ENCODE assay signal across 1 cellular context in the genomic region with DNA sequence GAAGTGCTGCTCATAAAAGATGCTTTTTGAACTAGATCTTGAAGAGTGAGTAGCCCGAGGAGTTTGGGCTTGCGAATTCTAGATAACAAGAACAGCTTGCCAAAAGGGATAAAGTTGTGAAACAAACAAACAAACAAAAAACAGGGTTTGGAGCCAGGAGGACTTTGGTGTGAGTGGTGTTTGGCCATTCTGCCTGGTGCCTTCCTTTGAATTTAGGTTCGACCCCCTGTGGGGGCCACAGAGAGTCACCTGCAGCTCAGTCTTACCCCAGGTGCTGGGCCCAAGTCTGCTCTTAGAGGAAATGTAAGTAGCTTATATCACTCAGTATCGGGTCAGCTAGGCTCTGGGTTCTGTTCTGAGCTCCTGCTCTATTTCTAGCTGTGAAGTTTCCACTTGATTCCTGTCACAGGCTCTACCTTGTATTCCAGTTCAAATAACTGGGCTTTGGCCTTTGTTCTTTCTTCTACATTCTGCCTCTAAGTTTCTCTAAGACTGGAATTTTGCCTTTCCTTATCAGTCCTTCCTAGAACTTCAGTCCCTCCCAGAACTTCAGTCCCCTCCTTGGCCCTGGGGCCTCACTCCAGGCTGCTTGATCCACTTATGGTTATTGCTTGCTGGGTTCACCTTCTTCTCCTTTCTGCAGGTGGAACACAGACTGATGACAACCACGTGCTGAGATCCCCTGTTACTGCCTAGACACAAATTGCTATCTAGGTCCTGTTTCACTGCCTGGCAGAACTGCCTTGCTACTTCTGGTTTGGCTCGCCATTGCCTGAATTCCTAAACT.
TF ChIP-seq lines count a peak whose summit lies in the region.

No MANE protein-coding gene starts in this region.

TF ChIP-seq in IMR-90, 13 proteins besides CTCF, POLR2A, EP300 and RAD21:
- TF ChIP-seq CHD1 (IDR thresholded peaks at IDR 0.05; ENCODE audit: low read depth, low read length) (no peak), MAFK (IDR thresholded peaks at IDR 0.05; ENCODE audit: low read depth, low read length) (no peak), MXI1 (IDR thresholded peaks at IDR 0.05; ENCODE audit: borderline replicate concordance, low read depth, low read length) (no peak), MAZ (IDR thresholded peaks at IDR 0.05; ENCODE audit: borderline replicate concordance, low read depth, low read length) (no peak), SMC3 (IDR thresholded peaks at IDR 0.05; ENCODE audit: low read depth, low read length) (no peak)
